Comparison of ENCODE assay signal across 20 cellular contexts in the genomic region with DNA sequence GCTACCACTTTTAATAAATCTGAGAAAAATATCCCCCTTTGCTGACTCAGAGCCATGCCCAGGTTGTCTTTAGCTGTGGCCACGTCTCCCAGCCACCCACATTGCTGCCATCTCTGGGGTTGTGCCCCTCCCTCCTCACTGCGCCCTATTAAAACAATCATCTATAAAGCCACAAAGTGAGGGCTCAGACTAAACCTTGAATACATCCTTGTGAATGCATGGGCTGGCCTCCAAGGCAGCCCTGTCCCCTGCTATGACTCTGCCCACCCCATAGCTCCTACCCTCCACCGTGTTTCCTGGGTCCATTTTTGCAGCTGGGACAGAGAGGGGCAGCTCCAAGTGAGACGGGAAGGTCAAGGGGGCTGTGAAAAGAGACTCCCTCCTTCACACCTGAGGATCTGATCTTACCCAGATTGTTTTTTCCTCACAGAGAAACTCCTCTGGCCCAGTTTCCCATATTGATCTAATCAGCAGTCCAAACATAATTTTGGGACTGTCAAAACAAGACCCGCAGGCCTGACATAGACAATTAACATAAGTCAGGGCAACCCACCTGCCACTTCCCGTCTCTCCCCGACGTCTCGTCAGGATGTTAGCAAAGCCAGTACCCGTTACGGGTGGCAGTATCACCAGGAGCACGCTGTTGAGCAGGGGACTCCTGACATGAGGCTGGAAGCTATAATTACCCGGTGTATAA.
DNase-seq lines count a peak whose midpoint lies in the region; ATAC-seq, FAIRE-seq and TF ChIP-seq lines count a peak whose summit lies in the region.
"Had no signal": no experiment of that assay in that cellular context is flagged by ENCODE, and none has a peak within 500 bp of the region (broad histone marks: within the 10 kb centered on the region; RNA-seq: fewer than 3 reads in every experiment).

No MANE protein-coding gene starts in this region.

- H4K20me1 ChIP-seq in IMR-90 (ENCODE audit: insufficient read depth, low read length) (no peaks in the 10 kb centered on the region), HepG2 (ENCODE audit: insufficient read depth, low read length) (no peaks in the 10 kb centered on the region)

- no peaks in the 10 kb centered on the region; the same call in 1 of the 2 replicates for H3K4me1 ChIP-seq in IMR-90 (ENCODE audit: control insufficient read depth, insufficient read depth, low read length)
- peaks cover 0 to 6% of the 10 kb centered on the region in 2 donors for H3K4me1 ChIP-seq in breast epithelium
- peaks cover 28% of the 10 kb centered on the region for H3K4me1 ChIP-seq in HepG2 (ENCODE audit: insufficient read depth, low read length)
- H3K4me1 ChIP-seq: psoas muscle had no signal

- no peaks in the 10 kb centered on the region for H3K79me2 ChIP-seq in HepG2 (ENCODE audit: insufficient read depth, low read length)

- no peaks in the 10 kb centered on the region for H3K9me3 ChIP-seq in IMR-90 (ENCODE audit: control insufficient read depth, insufficient read depth, low read length)
- H3K9me3 ChIP-seq in breast epithelium, result no peaks in the 10 kb centered on the region
- H3K9me3 ChIP-seq in HepG2 (ENCODE audit: low read length), result no peaks in the 10 kb centered on the region
- H3K9me3 ChIP-seq: heart left ventricle, psoas muscle, thoracic aorta had no signal

- H2AFZ ChIP-seq in IMR-90 (replicated peaks; ENCODE audit: low read length, poor library complexity), result peak overlapping the region; percentile 27
- H2AFZ ChIP-seq in HepG2 (ENCODE audit: low read length), result no peak overlapping the region

- in situ Hi-C loops in IMR-90 (cut with MboI; ENCODE audit: low sequenced_read_pairs) (no loop called here), HepG2 (cut with HindIII; ENCODE audit: extremely low pct_ligation_motif_present, low pct_unique_long_range_greater_than_20kb) (no loop called here)

- H3K79me1 ChIP-seq in IMR-90 (ENCODE audit: low read depth in 1 of 2, low read length in 2 of 2), result no peaks in the 10 kb centered on the region

- 91% methylated on average over 2 of the region's 13 CpGs; no CpG with 5 or more reads in 1 of the 2 experiments for WGBS in IMR-90 (ENCODE audit: extremely low coverage in 2 of 2, insufficient read length in 1 of 2), 2 experiments
- 14% methylated on average over 13 of the region's 13 CpGs for WGBS in HepG2 (ENCODE audit: low lambda C conversion rate)

- no peak overlapping the region for H3K56ac ChIP-seq in IMR-90 (ENCODE audit: extremely low read depth, insufficient read depth, low read length)

- CTCF ChIA-PET in IMR-90 (lab: Yijun Ruan, JAX) (no interaction called here), HepG2 (lab: Yijun Ruan, JAX; ENCODE audit: low intra/inter-chr PET ratio, low total read pairs) (no interaction called here)

- H3K14ac ChIP-seq in IMR-90 (replicated peaks; ENCODE audit: low read depth, low read length), result peak overlapping the region; percentile 66; the same call in 1 of the 2 replicates

- peaks cover 9% of the 10 kb centered on the region; the same call in 1 of the 2 replicates for H3K9me1 ChIP-seq in IMR-90 (ENCODE audit: insufficient read depth, low read length)

- no peak for TF ChIP-seq POLR2A in IMR-90 (IDR thresholded peaks at IDR 0.05; ENCODE audit: low read depth, low read length)
- no peak for TF ChIP-seq POLR2A in breast epithelium (IDR thresholded peaks at IDR 0.05)
- no peak for TF ChIP-seq POLR2A in HepG2 (IDR thresholded peaks at IDR 0.05; ENCODE audit: insufficient read depth in 1 of 2, low read depth in 2 of 2, low read length in 2 of 2)

- H2AK9ac ChIP-seq in IMR-90 (replicated peaks; ENCODE audit: low read depth, low read length, poor library complexity), result peak overlapping the region; percentile 46

- dilution Hi-C loops in IMR-90 (cut with HindIII; ENCODE audit: low sequenced_read_pairs, unreplicated experiment), result no loop called here

- H3K4me2 ChIP-seq in IMR-90 (ENCODE audit: low read depth, low read length) (no peak overlapping the region), HepG2 (ENCODE audit: low read depth, low read length) (peak overlapping the region; percentile 63)

- H3K4me3 ChIP-seq in IMR-90 (ENCODE audit: insufficient read depth, low read depth, low read length) (no peak overlapping the region), breast epithelium (no peak overlapping the region), HepG2 (replicated peaks in 1 of 3; ENCODE audit: insufficient read depth in 1 of 3, low read depth in 2 of 3, low read length in 3 of 3) (peak overlapping the region in 1 of 3 experiments; percentile 1; a peak in 1 of 6 replicates)
- H3K4me3 ChIP-seq: heart left ventricle, psoas muscle, thoracic aorta had no signal

- peak overlapping the region; percentile 26 for H3K4ac ChIP-seq in IMR-90 (ENCODE audit: low read depth, low read length)

- POLR2A ChIA-PET in IMR-90 (lab: Charles Lee; ENCODE audit: unreplicated experiment) (no interaction called here), HepG2 (lab: Yijun Ruan, JAX) (no interaction called here)

- no peak for TF ChIP-seq EP300 in HepG2 (IDR thresholded peaks at IDR 0.05; ENCODE audit: low read depth in 2 of 2, low read length in 2 of 2)
- no peak for TF ChIP-seq EP300 in HepG2 (CRISPR knock-in tag; IDR thresholded peaks at IDR 0.05; ENCODE audit: borderline replicate concordance)

- no peak overlapping the region for H3K23ac ChIP-seq in IMR-90 (ENCODE audit: low read depth, low read length)

- no peak overlapping the region for H4K91ac ChIP-seq in IMR-90 (ENCODE audit: insufficient read depth, low read depth, low read length)

- H3K4me1 Mint-ChIP-seq in stimulated activated naive B cell treated with anti-CD40 and anti-IgM and Interleukin-4, amounts not matched to agents 10 μg/mL and 1 μg/mL and 100 μg/mL, for 72 hours, result peaks cover 9 to 10% of the 10 kb centered on the region in 2 donors

- no peak for FAIRE-seq in HepG2 (lab: Jason Lieb, UNC)

- TF ChIP-seq CTCF in IMR-90 (conservative IDR thresholded peaks at IDR 0.05; ENCODE audit: low read depth, low read length) (no peak), breast epithelium (IDR thresholded peaks at IDR 0.05) (no peak), HepG2 (CRISPR knock-in tag; IDR thresholded peaks at IDR 0.05) (no peak)

- H2BK120ac ChIP-seq in IMR-90 (ENCODE audit: low read depth, low read length), result no peak overlapping the region

- peak overlapping the region; percentile 44 for H2AK5ac ChIP-seq in IMR-90 (ENCODE audit: low read depth, low read length)

- H2BK5ac ChIP-seq in IMR-90 (ENCODE audit: low read depth, low read length, poor library complexity, severe bottlenecking), result no peak overlapping the region

- H3K27ac Mint-ChIP-seq in stimulated activated naive B cell treated with anti-CD40 and anti-IgM and Interleukin-4, amounts not matched to agents 10 μg/mL and 1 μg/mL and 100 μg/mL, for 72 hours, result peak overlapping the region; percentile 59
- H3K27ac Mint-ChIP-seq: activated CD4-positive, alpha-beta memory T cell treated with anti-CD3 and anti-CD28 coated beads for 36 hours; activated T-cell treated with anti-CD3 and anti-CD28 coated beads, Interleukin-2, amount 50 U/mL, for 24 hours; endodermal cell; immature natural killer cell; natural killer cell; T-helper 1 cell treated with Interleukin-12 subunit alpha and Interleukin-12 subunit beta and Interleukin-4 antibody, amounts not matched to agents 30 μg/mL and 1 μg/mL, for 36 hours had no signal

- ATAC-seq in IMR-90 (ENCODE audit: low read depth), result no peak
- ATAC-seq in HepG2, result no peak; the same call in 1 of the 3 replicates
- ATAC-seq in stimulated activated naive B cell treated with anti-CD40 and anti-IgM and Interleukin-4, amounts not matched to agents 10 μg/mL and 1 μg/mL and 100 μg/mL, for 72 hours (replicated peaks), result no peak
- ATAC-seq: natural killer cell, psoas muscle had no signal

- DNase-seq in IMR-90, result no peak
- no peak for DNase-seq in breast epithelium (ENCODE audit: low spot score in 2 of 2)
- no peak for DNase-seq in HepG2 (ENCODE audit: low spot score)
- no peak for DNase-seq in stimulated activated naive B cell treated with anti-CD40 and anti-IgM and Interleukin-4, amounts not matched to agents 10 μg/mL and 1 μg/mL and 100 μg/mL, for 72 hours
- no peak for DNase-seq in occipital lobe (lab: John Stamatoyannopoulos, UW)
- DNase-seq in NCI-H2196 (lab: John Stamatoyannopoulos, UW; ENCODE audit: unreplicated experiment), result no peak
- no peak for DNase-seq in A172 (ENCODE audit: low spot score)
- DNase-seq: activated CD4-positive, alpha-beta memory T cell treated with anti-CD3 and anti-CD28 coated beads for 36 hours; activated naive CD4-positive, alpha-beta T cell treated with anti-CD3 and anti-CD28 coated beads, Interleukin-2, amount 50 U/mL, for 16 hours; activated T-cell treated with anti-CD3 and anti-CD28 coated beads, Interleukin-2, amount 50 U/mL, for 24 hours; endodermal cell; heart left ventricle; immature natural killer cell; KG1; natural killer cell; psoas muscle; SIG-M5; WERI-Rb-1 had no signal

- no peak overlapping the region for H3K27ac ChIP-seq in IMR-90 (ENCODE audit: insufficient read depth, low read length)
- peak overlapping the region; percentile 0 to 61 for H3K27ac ChIP-seq in breast epithelium
- no peak overlapping the region for H3K27ac ChIP-seq in HepG2 (ENCODE audit: extremely low read length, insufficient read depth, low read length)
- H3K27ac ChIP-seq: psoas muscle, thoracic aorta, WERI-Rb-1 had no signal

- H3K18ac ChIP-seq in IMR-90 (ENCODE audit: low read depth, low read length), result no peak overlapping the region

- no peaks in the 10 kb centered on the region for H3K36me3 Mint-ChIP-seq in stimulated activated naive B cell treated with anti-CD40 and anti-IgM and Interleukin-4, amounts not matched to agents 10 μg/mL and 1 μg/mL and 100 μg/mL, for 72 hours
- H3K36me3 Mint-ChIP-seq: activated CD4-positive, alpha-beta memory T cell treated with anti-CD3 and anti-CD28 coated beads for 36 hours; natural killer cell had no signal

- H3K27me3 Mint-ChIP-seq in stimulated activated naive B cell treated with anti-CD40 and anti-IgM and Interleukin-4, amounts not matched to agents 10 μg/mL and 1 μg/mL and 100 μg/mL, for 72 hours, result peaks cover 4 to 6% of the 10 kb centered on the region in 2 donors
- H3K27me3 Mint-ChIP-seq: activated T-cell treated with anti-CD3 and anti-CD28 coated beads, Interleukin-2, amount 50 U/mL, for 24 hours had no signal

- H4K8ac ChIP-seq in IMR-90 (ENCODE audit: low read depth in 2 of 2, low read length in 2 of 2), result no peak overlapping the region

- H3K9me3 Mint-ChIP-seq in stimulated activated naive B cell treated with anti-CD40 and anti-IgM and Interleukin-4, amounts not matched to agents 10 μg/mL and 1 μg/mL and 100 μg/mL, for 72 hours, result no peaks in the 10 kb centered on the region
- H3K9me3 Mint-ChIP-seq: activated CD4-positive, alpha-beta memory T cell treated with anti-CD3 and anti-CD28 coated beads for 36 hours; activated T-cell treated with anti-CD3 and anti-CD28 coated beads, Interleukin-2, amount 50 U/mL, for 24 hours; endodermal cell; immature natural killer cell; natural killer cell; T-helper 1 cell treated with Interleukin-12 subunit alpha and Interleukin-12 subunit beta and Interleukin-4 antibody, amounts not matched to agents 30 μg/mL and 1 μg/mL, for 36 hours had no signal

- H3K27me3 ChIP-seq in IMR-90 (ENCODE audit: control insufficient read depth, insufficient read depth, low read length) (no peaks in the 10 kb centered on the region), breast epithelium (no peaks in the 10 kb centered on the region), HepG2 (ENCODE audit: control insufficient read depth in 1 of 2, insufficient read depth in 2 of 2, low read length in 2 of 2) (peaks cover 0 to 17% of the 10 kb centered on the region in 2 experiments; a peak in 2 of 5 replicates)
- H3K27me3 ChIP-seq: heart left ventricle had no signal

- H3K4me3 Mint-ChIP-seq in stimulated activated naive B cell treated with anti-CD40 and anti-IgM and Interleukin-4, amounts not matched to agents 10 μg/mL and 1 μg/mL and 100 μg/mL, for 72 hours, result no peak overlapping the region
- H3K4me3 Mint-ChIP-seq: activated CD4-positive, alpha-beta memory T cell treated with anti-CD3 and anti-CD28 coated beads for 36 hours; activated T-cell treated with anti-CD3 and anti-CD28 coated beads, Interleukin-2, amount 50 U/mL, for 24 hours; endodermal cell; immature natural killer cell; natural killer cell; T-helper 1 cell treated with Interleukin-12 subunit alpha and Interleukin-12 subunit beta and Interleukin-4 antibody, amounts not matched to agents 30 μg/mL and 1 μg/mL, for 36 hours had no signal

- intact Hi-C loops in IMR-90 (cut with micrococcal nuclease) (no loop called here), breast epithelium (cut with DNase I; ENCODE audit: low total_unique reads) (no loop called here), HepG2 (cut with micrococcal nuclease; ENCODE audit: unreplicated experiment) (no loop called here)

- no peak overlapping the region for H4K5ac ChIP-seq in IMR-90 (ENCODE audit: low read depth, low read length)

- H2BK20ac ChIP-seq in IMR-90 (ENCODE audit: low read depth, low read length), result peak overlapping the region; percentile 45; the same call in 1 of the 2 replicates

- no peak overlapping the region; the same call in 2 of the 3 replicates for H2BK15ac ChIP-seq in IMR-90 (ENCODE audit: low read depth, low read length)

- no TSS peak for BruUV-seq in IMR-90 (replicated peaks; lab: Mats Ljungman, UMichigan)
- BruUV-seq in HepG2 (replicated peaks; lab: Mats Ljungman, UMichigan), result no TSS peak

- H3K36me3 ChIP-seq in IMR-90 (ENCODE audit: control insufficient read depth, insufficient read depth, low read length) (no peaks in the 10 kb centered on the region), breast epithelium (no peaks in the 10 kb centered on the region), HepG2 (replicated peaks in 1 of 2; ENCODE audit: control insufficient read depth in 1 of 2, insufficient read depth in 2 of 2, low read length in 2 of 2) (no peaks in the 10 kb centered on the region)
- H3K36me3 ChIP-seq: heart left ventricle, thoracic aorta, WERI-Rb-1 had no signal

- no peak overlapping the region for H3K9ac ChIP-seq in IMR-90 (ENCODE audit: low read depth, low read length)
- H3K9ac ChIP-seq in HepG2 (ENCODE audit: insufficient read depth, low read depth, low read length), result no peak overlapping the region

- TF ChIP-seq RAD21 in IMR-90 (IDR thresholded peaks at IDR 0.05; ENCODE audit: low read length), result no peak
- TF ChIP-seq RAD21 in HepG2 (CRISPR knock-in tag; IDR thresholded peaks at IDR 0.05), result no peak

Comparison
In these comparisons a context has a peak if more than half of its experiments do, and no peak if none do; other contexts are left out.
1. H3K27ac ChIP-seq: peak in breast epithelium (2 of 2); none in IMR-90 (single experiment) and HepG2 (single experiment).